Comparison of ENCODE assay signal across 15 cellular contexts in the genomic region with DNA sequence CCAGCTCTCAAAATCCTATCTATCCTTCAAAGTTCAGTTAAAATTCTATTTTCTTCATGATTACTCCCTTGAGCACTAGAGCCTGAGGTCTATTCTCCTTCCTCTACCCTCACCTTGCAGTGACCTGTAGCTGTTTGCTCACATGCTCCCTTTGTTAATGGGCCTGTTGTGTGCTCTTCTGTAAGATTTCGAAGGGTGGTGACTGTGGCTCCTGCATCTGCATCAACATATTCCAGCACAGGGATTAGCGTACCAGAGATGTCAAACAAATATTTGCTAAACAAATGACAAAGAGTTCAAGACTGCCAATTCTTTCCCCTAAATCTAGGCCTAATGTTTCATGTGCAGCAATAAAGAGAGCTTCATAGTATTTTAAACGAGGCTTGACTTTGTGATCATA.
"Had no signal": no experiment of that assay in that cellular context is flagged by ENCODE, and none has a peak within 500 bp of the region (broad histone marks: within the 10 kb centered on the region; RNA-seq: fewer than 3 reads in every experiment).

No MANE protein-coding gene starts in this region.

- H3K27me3 ChIP-seq: body of pancreas, ovary, testis, upper lobe of right lung had no signal

- H3K4me3 Mint-ChIP-seq: activated CD8-positive, alpha-beta T cell treated with anti-CD3 and anti-CD28 coated beads, Interleukin-2, amount 10 ng/mL, durations not matched to agents 7 days and 5 days; activated T-helper 17 cell treated with anti-CD3 and anti-CD28 coated beads, Interleukin-2, amount 50 U/mL, for 72 hours; effector memory CD8-positive, alpha-beta T cell; neural crest cell; T-helper 2 cell treated with Interferon-gamma antibody and Interleukin-4, amounts not matched to agents 5 μg/mL and 100 μg/mL, for 36 hours had no signal

- H3K27me3 Mint-ChIP-seq: activated T-helper 17 cell treated with anti-CD3 and anti-CD28 coated beads, Interleukin-2, amount 50 U/mL, for 72 hours; effector memory CD8-positive, alpha-beta T cell had no signal

- H3K4me1 ChIP-seq: body of pancreas had no signal

- DNase-seq: activated CD8-positive, alpha-beta T cell treated with anti-CD3 and anti-CD28 coated beads, Interleukin-2, amount 10 ng/mL, durations not matched to agents 7 days and 5 days; activated naive CD4-positive, alpha-beta T cell treated with anti-CD3 and anti-CD28 coated beads, Interleukin-2, amount 50 U/mL, for 16 hours; amniotic stem cell; body of pancreas; central memory CD4-positive, alpha-beta T cell; effector memory CD8-positive, alpha-beta T cell; left ventricle myocardium superior; ovary; stimulated activated CD4-positive, alpha-beta T cell treated with anti-CD3 and anti-CD28 coated beads, Interleukin-12 subunit alpha, Interleukin-12 subunit beta, amount 100 ng/mL, for 4 hours; stimulated activated naive CD8-positive, alpha-beta T cell treated with anti-CD3 and anti-CD28 coated beads, Interleukin-15, Interleukin-2, amounts not matched to agents 100 U/mL and 50 U/mL, for 24 hours; testis; upper lobe of right lung had no signal

- H3K27ac ChIP-seq: body of pancreas, ovary, testis, upper lobe of right lung had no signal

- H3K36me3 ChIP-seq: ovary had no signal

- ATAC-seq: activated CD8-positive, alpha-beta T cell treated with anti-CD3 and anti-CD28 coated beads, Interleukin-2, amount 10 ng/mL, durations not matched to agents 7 days and 5 days; activated T-helper 17 cell treated with anti-CD3 and anti-CD28 coated beads, Interleukin-2, amount 50 U/mL, for 72 hours; body of pancreas; effector memory CD8-positive, alpha-beta T cell; left ventricle myocardium superior; stimulated activated naive CD8-positive, alpha-beta T cell treated with anti-CD3 and anti-CD28 coated beads, Interleukin-15, Interleukin-2, amounts not matched to agents 100 U/mL and 50 U/mL, for 24 hours; upper lobe of right lung had no signal

- H3K9me3 ChIP-seq: body of pancreas, ovary, testis, upper lobe of right lung had no signal

- H3K4me3 ChIP-seq: body of pancreas, ovary, testis, upper lobe of right lung had no signal

- H3K9me3 Mint-ChIP-seq: activated T-helper 17 cell treated with anti-CD3 and anti-CD28 coated beads, Interleukin-2, amount 50 U/mL, for 72 hours; effector memory CD8-positive, alpha-beta T cell; neural crest cell; T-helper 2 cell treated with Interferon-gamma antibody and Interleukin-4, amounts not matched to agents 5 μg/mL and 100 μg/mL, for 36 hours had no signal

- H3K27ac Mint-ChIP-seq: activated CD8-positive, alpha-beta T cell treated with anti-CD3 and anti-CD28 coated beads, Interleukin-2, amount 10 ng/mL, durations not matched to agents 7 days and 5 days; T-helper 2 cell treated with Interferon-gamma antibody and Interleukin-4, amounts not matched to agents 5 μg/mL and 100 μg/mL, for 36 hours had no signal
